ENCODE assay signal across 25 cellular contexts in genomic region chr2:188416367-188416766, GRCh38.
DNase-seq lines count a peak whose midpoint lies in the region; ATAC-seq and TF ChIP-seq lines count a peak whose summit lies in the region.
"Had no signal": no experiment of that assay in that cellular context is flagged by ENCODE, and none has a peak within 500 bp of the region (broad histone marks: within the 10 kb centered on the region; RNA-seq: fewer than 3 reads in every experiment).

No MANE protein-coding gene starts in this region.

- TF ChIP-seq EP300 in upper lobe of left lung (IDR thresholded peaks at IDR 0.05) = no peak

- H3K36me3 Mint-ChIP-seq in T-helper 17 cell (ENCODE audit: low read depth) (no peaks in the 10 kb centered on the region), osteocyte (ENCODE audit: unreplicated experiment) (peaks cover 5% of the 10 kb centered on the region)

- H3K4me3 ChIP-seq in upper lobe of left lung = no peak overlapping the region
- H3K4me3 ChIP-seq: heart right ventricle had no signal

- H3K36me3 ChIP-seq in upper lobe of left lung = no peaks in the 10 kb centered on the region
- H3K36me3 ChIP-seq: heart right ventricle, WERI-Rb-1 had no signal

- ATAC-seq in GM18858 (IDR thresholded peaks at IDR 0.05; ENCODE audit: unreplicated experiment) = peak; percentile 39
- peak; percentile 53 for ATAC-seq in HG03196 (IDR thresholded peaks at IDR 0.05; ENCODE audit: unreplicated experiment)
- ATAC-seq in T-helper 17 cell = no peak
- no peak for ATAC-seq in upper lobe of left lung (ENCODE audit: low FRiP score in 2 of 2)
- ATAC-seq in HG03175 (IDR thresholded peaks at IDR 0.05; ENCODE audit: unreplicated experiment) = no peak
- no peak for ATAC-seq in GM21390 (IDR thresholded peaks at IDR 0.05; ENCODE audit: unreplicated experiment)
- ATAC-seq: activated naive CD8-positive, alpha-beta T cell treated with anti-CD3 and anti-CD28 coated beads, Interleukin-2, amount 50 U/mL, for 24 hours; activated T-cell treated with anti-CD3 and anti-CD28 coated beads, Interleukin-2, amount 50 U/mL, for 4 hours; esophagus mucosa; foreskin keratinocyte; heart right ventricle had no signal

- no peaks in the 10 kb centered on the region for H3K4me1 ChIP-seq in upper lobe of left lung
- H3K4me1 ChIP-seq: foreskin keratinocyte, heart right ventricle had no signal

- no peak overlapping the region for H3K27ac ChIP-seq in upper lobe of left lung
- H3K27ac ChIP-seq: C4-2B, foreskin keratinocyte, heart right ventricle, WERI-Rb-1 had no signal

- no peaks in the 10 kb centered on the region for H3K27me3 Mint-ChIP-seq in T-helper 17 cell
- no peaks in the 10 kb centered on the region for H3K27me3 Mint-ChIP-seq in osteocyte (ENCODE audit: unreplicated experiment)
- H3K27me3 Mint-ChIP-seq: activated CD4-positive, alpha-beta T cell treated with anti-CD3 and anti-CD28 coated beads, Interleukin-2, amount 10 ng/mL, durations not matched to agents 7 days and 5 days; activated naive CD8-positive, alpha-beta T cell treated with anti-CD3 and anti-CD28 coated beads, Interleukin-2, amount 50 U/mL, for 24 hours; dendritic cell treated with granulocyte-macrophage colony-stimulating factor and Interleukin-4, amounts not matched to agents 40 ng/mL and 50 ng/mL, for 4 days; stimulated activated naive CD8-positive, alpha-beta T cell treated with anti-CD3 and anti-CD28 coated beads, Interleukin-15, Interleukin-2, amounts not matched to agents 100 ng/mL and 50 ng/mL, for 24 hours had no signal

- H3K27ac Mint-ChIP-seq in T-helper 17 cell (peak overlapping the region; percentile 25), osteocyte (ENCODE audit: unreplicated experiment) (peak overlapping the region; percentile 62)
- H3K27ac Mint-ChIP-seq: activated CD4-positive, alpha-beta T cell treated with anti-CD3 and anti-CD28 coated beads, Interleukin-2, amount 10 ng/mL, durations not matched to agents 7 days and 5 days; activated naive CD8-positive, alpha-beta T cell treated with anti-CD3 and anti-CD28 coated beads, Interleukin-2, amount 50 U/mL, for 24 hours; dendritic cell treated with granulocyte-macrophage colony-stimulating factor and Interleukin-4, amounts not matched to agents 40 ng/mL and 50 ng/mL, for 4 days; endodermal cell; stimulated activated naive CD8-positive, alpha-beta T cell treated with anti-CD3 and anti-CD28 coated beads, Interleukin-15, Interleukin-2, amounts not matched to agents 100 ng/mL and 50 ng/mL, for 24 hours had no signal

- H3K4me1 Mint-ChIP-seq in T-helper 17 cell = no peaks in the 10 kb centered on the region
- H3K4me1 Mint-ChIP-seq in osteocyte (ENCODE audit: unreplicated experiment) = peaks cover 26% of the 10 kb centered on the region
- H3K4me1 Mint-ChIP-seq: activated CD4-positive, alpha-beta T cell treated with anti-CD3 and anti-CD28 coated beads, Interleukin-2, amount 10 ng/mL, durations not matched to agents 7 days and 5 days; activated naive CD8-positive, alpha-beta T cell treated with anti-CD3 and anti-CD28 coated beads, Interleukin-2, amount 50 U/mL, for 24 hours had no signal

- DNase-seq in T-helper 17 cell (no peak), osteocyte (ENCODE audit: extremely low spot score, unreplicated experiment) (no peak), upper lobe of left lung (no peak)
- DNase-seq: activated CD4-positive, alpha-beta T cell treated with anti-CD3 and anti-CD28 coated beads, Interleukin-2, amount 10 ng/mL, durations not matched to agents 7 days and 5 days; activated gamma-delta T cell treated with Interleukin-2 at 50 U/mL for 16 hours; activated naive CD8-positive, alpha-beta T cell treated with anti-CD3 and anti-CD28 coated beads, Interleukin-2, amount 50 U/mL, for 24 hours; activated T-cell treated with anti-CD3 and anti-CD28 coated beads, Interleukin-2, amount 50 U/mL, for 4 hours; Caco-2; central memory CD4-positive, alpha-beta T cell; endodermal cell; foreskin keratinocyte; HCEC 1CT; heart right ventricle; mammary epithelial cell; NCI-H1436; NCI-H2081 treated with DMSO at 0.1 percent for 48 hours; WERI-Rb-1 had no signal

- H3K4me3 Mint-ChIP-seq in T-helper 17 cell (no peak overlapping the region), osteocyte (ENCODE audit: unreplicated experiment) (no peak overlapping the region)
- H3K4me3 Mint-ChIP-seq: activated CD4-positive, alpha-beta T cell treated with anti-CD3 and anti-CD28 coated beads, Interleukin-2, amount 10 ng/mL, durations not matched to agents 7 days and 5 days; activated naive CD8-positive, alpha-beta T cell treated with anti-CD3 and anti-CD28 coated beads, Interleukin-2, amount 50 U/mL, for 24 hours; activated T-cell treated with anti-CD3 and anti-CD28 coated beads, Interleukin-2, amount 50 U/mL, for 4 hours; dendritic cell treated with granulocyte-macrophage colony-stimulating factor and Interleukin-4, amounts not matched to agents 40 ng/mL and 50 ng/mL, for 4 days; endodermal cell; stimulated activated naive CD8-positive, alpha-beta T cell treated with anti-CD3 and anti-CD28 coated beads, Interleukin-15, Interleukin-2, amounts not matched to agents 100 ng/mL and 50 ng/mL, for 24 hours had no signal

- peaks cover 5% of the 10 kb centered on the region for H3K9me3 Mint-ChIP-seq in osteocyte (ENCODE audit: unreplicated experiment)
- H3K9me3 Mint-ChIP-seq: activated CD4-positive, alpha-beta T cell treated with anti-CD3 and anti-CD28 coated beads, Interleukin-2, amount 10 ng/mL, durations not matched to agents 7 days and 5 days; activated T-cell treated with anti-CD3 and anti-CD28 coated beads, Interleukin-2, amount 50 U/mL, for 4 hours; stimulated activated naive CD8-positive, alpha-beta T cell treated with anti-CD3 and anti-CD28 coated beads, Interleukin-15, Interleukin-2, amounts not matched to agents 100 ng/mL and 50 ng/mL, for 24 hours had no signal

- no peak for TF ChIP-seq CTCF in osteocyte (IDR thresholded peaks at IDR 0.05)
- TF ChIP-seq CTCF in upper lobe of left lung (IDR thresholded peaks at IDR 0.05) = no peak

- H3K9me3 ChIP-seq in T-helper 17 cell (ENCODE audit: control insufficient read depth, low read length, poor library complexity, severe bottlenecking) (no peaks in the 10 kb centered on the region), upper lobe of left lung (peaks cover 0 to 10% (median 0%) of the 10 kb centered on the region in 4 donors)

- no peaks in the 10 kb centered on the region for H3K27me3 ChIP-seq in upper lobe of left lung
- H3K27me3 ChIP-seq: foreskin keratinocyte, heart right ventricle had no signal

- TF ChIP-seq POLR2A in upper lobe of left lung (IDR thresholded peaks at IDR 0.05) = no peak

Comparison
In these comparisons a context has a peak if more than half of its experiments do, and no peak if none do; other contexts are left out.
1. ATAC-seq: peak in GM18858 (single experiment) and HG03196 (single experiment); none in T-helper 17 cell (single experiment), upper lobe of left lung (0 of 2), HG03175 (single experiment) and GM21390 (single experiment).